In the genomic region with DNA sequence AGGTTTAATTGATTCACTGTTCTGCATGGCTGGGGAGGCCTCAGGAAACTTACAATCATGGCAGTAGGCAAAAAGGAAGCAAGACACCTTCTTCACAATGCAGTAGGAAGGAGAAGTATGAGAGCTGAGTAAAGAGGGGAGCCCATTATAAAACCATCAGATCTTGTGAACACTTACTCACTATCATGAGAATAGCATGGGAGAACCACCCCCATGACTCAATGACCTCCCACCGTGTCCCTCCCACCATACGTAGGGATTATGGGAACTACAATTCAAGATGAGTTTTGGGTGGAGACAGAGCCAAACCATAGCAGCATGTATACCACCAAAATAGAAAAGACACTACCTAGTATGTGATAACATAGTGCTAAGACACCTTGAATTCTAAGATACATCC, we compare ENCODE assay signal across 27 cellular contexts. TPM values are rescaled to one million over a fixed set of nuclear protein-coding genes. Genes with fewer than 3 reads are reported as not detected.
A peak's percentile ranks its signal among the peaks of the same experiment; 100 is the strongest.
DNase-seq lines count a peak whose midpoint lies in the region; ATAC-seq and TF ChIP-seq lines count a peak whose summit lies in the region.
"Had no signal": no experiment of that assay in that cellular context is flagged by ENCODE, and none has a peak within 500 bp of the region (broad histone marks: within the 10 kb centered on the region; RNA-seq: fewer than 3 reads in every experiment).

No MANE protein-coding gene starts in this region.

- no peak overlapping the region for H3K27ac ChIP-seq in breast epithelium
- H3K27ac ChIP-seq in Panc1 (ENCODE audit: low read length): peak overlapping the region; percentile 97
- H3K27ac ChIP-seq in epithelial cell of prostate: peak overlapping the region; percentile 99
- H3K27ac ChIP-seq in CD4-positive, alpha-beta T cell (ENCODE audit: low read depth, low read length): no peak overlapping the region
- H3K27ac ChIP-seq: cardiac muscle cell, coronary artery, esophagus muscularis mucosa, gastrocnemius medialis, hepatocyte, thoracic aorta, uterus had no signal

- H3K36me3 Mint-ChIP-seq in MCF 10A (ENCODE audit: insufficient read depth, unreplicated experiment): no peaks in the 10 kb centered on the region
- H3K36me3 Mint-ChIP-seq in activated T-cell treated with anti-CD3 and anti-CD28 coated beads, Interleukin-2, amount 50 U/mL, for 72 hours (ENCODE audit: insufficient read depth in 2 of 2): peaks cover 0 to 5% of the 10 kb centered on the region in 2 donors
- H3K36me3 Mint-ChIP-seq in CD4-positive, alpha-beta T cell (ENCODE audit: low read depth): no peaks in the 10 kb centered on the region
- H3K36me3 Mint-ChIP-seq in osteocyte (ENCODE audit: unreplicated experiment): no peaks in the 10 kb centered on the region

- peaks cover 43% of the 10 kb centered on the region for H3K4me1 Mint-ChIP-seq in MCF 10A (ENCODE audit: insufficient read depth, unreplicated experiment)
- peaks cover 24% of the 10 kb centered on the region for H3K4me1 Mint-ChIP-seq in activated T-cell treated with anti-CD3 and anti-CD28 coated beads, Interleukin-2, amount 50 U/mL, for 72 hours (ENCODE audit: low read depth)
- H3K4me1 Mint-ChIP-seq in CD4-positive, alpha-beta T cell (ENCODE audit: low read depth): peaks cover 20% of the 10 kb centered on the region
- peaks cover 15% of the 10 kb centered on the region for H3K4me1 Mint-ChIP-seq in osteocyte (ENCODE audit: unreplicated experiment)

- H3K27me3 Mint-ChIP-seq in MCF 10A (ENCODE audit: insufficient read depth, unreplicated experiment): no peaks in the 10 kb centered on the region
- peaks cover 57% of the 10 kb centered on the region for H3K27me3 Mint-ChIP-seq in activated T-cell treated with anti-CD3 and anti-CD28 coated beads, Interleukin-2, amount 50 U/mL, for 72 hours (ENCODE audit: low read depth)
- H3K27me3 Mint-ChIP-seq in CD4-positive, alpha-beta T cell: peaks cover 60% of the 10 kb centered on the region
- no peaks in the 10 kb centered on the region for H3K27me3 Mint-ChIP-seq in osteocyte (ENCODE audit: unreplicated experiment)

- ATAC-seq in Panc1 (no peak), HG02981 (IDR thresholded peaks at IDR 0.05; ENCODE audit: unreplicated experiment) (no peak)
- ATAC-seq in activated T-cell treated with anti-CD3 and anti-CD28 coated beads, Interleukin-2, amount 50 U/mL, for 72 hours (replicated peaks in 1 of 2): no peak
- ATAC-seq in CD4-positive, alpha-beta T cell (ENCODE audit: poor library complexity): no peak
- ATAC-seq: activated CD8-positive, alpha-beta T cell treated with anti-CD3 and anti-CD28 coated beads, Interleukin-2, amount 10 ng/mL, durations not matched to agents 7 days and 5 days; activated naive CD4-positive, alpha-beta T cell treated with anti-CD3 and anti-CD28 coated beads, Interleukin-2, amount 50 U/mL, for 72 hours; gastrocnemius medialis had no signal

- H3K27me3 ChIP-seq in breast epithelium (peaks cover 0 to 49% of the 10 kb centered on the region in 2 donors), Panc1 (ENCODE audit: control insufficient read depth, insufficient read depth, low read length) (no peaks in the 10 kb centered on the region)
- H3K27me3 ChIP-seq in CD4-positive, alpha-beta T cell (ENCODE audit: control insufficient read depth, insufficient read depth, low read length): peaks cover 42% of the 10 kb centered on the region
- H3K27me3 ChIP-seq: cardiac muscle cell, hepatocyte had no signal

- TF ChIP-seq POLR2A in breast epithelium (IDR thresholded peaks at IDR 0.05): no peak

- peaks cover 0 to 5% of the 10 kb centered on the region in 2 donors for H3K4me1 ChIP-seq in breast epithelium
- peaks cover 24% of the 10 kb centered on the region for H3K4me1 ChIP-seq in Panc1 (ENCODE audit: control insufficient read depth, insufficient read depth, low read length)

- CTCF ChIA-PET in MCF 10A (lab: Yijun Ruan, JAX): no interaction called here
- CTCF ChIA-PET in Panc1 (lab: Charles Lee): no interaction called here
- CTCF ChIA-PET in CD4-positive, alpha-beta T cell (lab: Charles Lee): no interaction called here

- H3K9me3 ChIP-seq in breast epithelium (no peaks in the 10 kb centered on the region), Panc1 (ENCODE audit: control insufficient read depth, insufficient read depth, low read depth, low read length) (no peaks in the 10 kb centered on the region)
- H3K9me3 ChIP-seq in CD4-positive, alpha-beta T cell (ENCODE audit: control insufficient read depth, low read length): no peaks in the 10 kb centered on the region
- H3K9me3 ChIP-seq: esophagus muscularis mucosa, gastrocnemius medialis, thoracic aorta had no signal

- POLR2A ChIA-PET in MCF 10A (lab: Yijun Ruan, JAX): interaction anchor here (1.3 kb wide), 1 partner anchor 119 kb away, joined by 4 read pairs; no protein-coding TSS in a partner anchor
- POLR2A ChIA-PET in Panc1 (lab: Charles Lee): no interaction called here
- POLR2A ChIA-PET in CD4-positive, alpha-beta T cell (lab: Charles Lee): no interaction called here

- TF ChIP-seq CTCF in MCF 10A (IDR thresholded peaks at IDR 0.05; ENCODE audit: unreplicated experiment): no peak
- TF ChIP-seq CTCF in breast epithelium (IDR thresholded peaks at IDR 0.05): no peak
- no peak for TF ChIP-seq CTCF in Panc1 (IDR thresholded peaks at IDR 0.05)
- TF ChIP-seq CTCF in CD4-positive, alpha-beta T cell (IDR thresholded peaks at IDR 0.05): no peak
- no peak for TF ChIP-seq CTCF in osteocyte (IDR thresholded peaks at IDR 0.05)

- peak overlapping the region; percentile 90 for H3K27ac Mint-ChIP-seq in MCF 10A (ENCODE audit: low read depth, unreplicated experiment)
- no peak overlapping the region for H3K27ac Mint-ChIP-seq in activated T-cell treated with anti-CD3 and anti-CD28 coated beads, Interleukin-2, amount 50 U/mL, for 72 hours
- no peak overlapping the region for H3K27ac Mint-ChIP-seq in CD4-positive, alpha-beta T cell
- no peak overlapping the region for H3K27ac Mint-ChIP-seq in osteocyte (ENCODE audit: unreplicated experiment)
- H3K27ac Mint-ChIP-seq: activated CD8-positive, alpha-beta T cell treated with anti-CD3 and anti-CD28 coated beads, Interleukin-2, amount 10 ng/mL, durations not matched to agents 7 days and 5 days; activated naive CD4-positive, alpha-beta T cell treated with anti-CD3 and anti-CD28 coated beads, Interleukin-2, amount 50 U/mL, for 72 hours had no signal

- H3K4me3 ChIP-seq in breast epithelium (no peak overlapping the region), Panc1 (ENCODE audit: low read depth in 2 of 2, low read length in 2 of 2) (no peak overlapping the region)
- H3K4me3 ChIP-seq: cardiac muscle cell, coronary artery, esophagus muscularis mucosa, gastrocnemius medialis, hepatocyte, thoracic aorta, uterus had no signal

- intact Hi-C loops in MCF 10A (cut with micrococcal nuclease): no loop called here
- intact Hi-C loops in breast epithelium (cut with DNase I; ENCODE audit: low total_unique reads): no loop called here
- intact Hi-C loops in Panc1 (cut with micrococcal nuclease; ENCODE audit: unreplicated experiment): loop anchor here (10.0 kb wide), 1 partner anchor 77 kb away; no protein-coding TSS in a partner anchor
- intact Hi-C loops in CD4-positive, alpha-beta T cell (cut with DNase I, micrococcal nuclease): no loop called here

- in situ Hi-C loops in Panc1 (cut with HindIII; ENCODE audit: low pct_unique_long_range_greater_than_20kb, low sequenced_read_pairs): no loop called here

- H3K9me3 Mint-ChIP-seq in MCF 10A (ENCODE audit: unreplicated experiment) (peaks cover 7% of the 10 kb centered on the region), osteocyte (ENCODE audit: unreplicated experiment) (no peaks in the 10 kb centered on the region)
- peaks cover 0 to 2% of the 10 kb centered on the region in 2 donors for H3K9me3 Mint-ChIP-seq in activated T-cell treated with anti-CD3 and anti-CD28 coated beads, Interleukin-2, amount 50 U/mL, for 72 hours
- no peaks in the 10 kb centered on the region for H3K9me3 Mint-ChIP-seq in CD4-positive, alpha-beta T cell

- H3K36me3 ChIP-seq in breast epithelium (no peaks in the 10 kb centered on the region), Panc1 (ENCODE audit: control insufficient read depth, insufficient read depth, low read length) (no peaks in the 10 kb centered on the region; the same call in 1 of the 2 replicates)
- H3K36me3 ChIP-seq: cardiac muscle cell, esophagus muscularis mucosa, gastrocnemius medialis, thoracic aorta, uterus had no signal

- H3K4me3 Mint-ChIP-seq in MCF 10A (ENCODE audit: unreplicated experiment): no peak overlapping the region
- H3K4me3 Mint-ChIP-seq in activated T-cell treated with anti-CD3 and anti-CD28 coated beads, Interleukin-2, amount 50 U/mL, for 72 hours: no peak overlapping the region
- H3K4me3 Mint-ChIP-seq in CD4-positive, alpha-beta T cell: no peak overlapping the region
- H3K4me3 Mint-ChIP-seq in osteocyte (ENCODE audit: unreplicated experiment): no peak overlapping the region
- H3K4me3 Mint-ChIP-seq: activated CD8-positive, alpha-beta T cell treated with anti-CD3 and anti-CD28 coated beads, Interleukin-2, amount 10 ng/mL, durations not matched to agents 7 days and 5 days had no signal

- DNase-seq in MCF 10A (ENCODE audit: unreplicated experiment) (no peak), breast epithelium (ENCODE audit: low spot score in 2 of 2) (no peak), Panc1 (ENCODE audit: low read depth, low spot score) (no peak), epithelial cell of prostate (ENCODE audit: low read depth, low spot score) (no peak), osteocyte (ENCODE audit: extremely low spot score, unreplicated experiment) (no peak)
- DNase-seq in activated T-cell treated with anti-CD3 and anti-CD28 coated beads, Interleukin-2, amount 50 U/mL, for 72 hours: no peak
- DNase-seq in CD4-positive, alpha-beta T cell: no peak
- DNase-seq: 8988T; activated CD4-positive, CD25-positive, alpha-beta regulatory T cell treated with anti-CD3 and anti-CD28 coated beads, Interleukin-2, amount 50 U/mL, for 72 hours; activated CD8-positive, alpha-beta T cell treated with anti-CD3 and anti-CD28 coated beads, Interleukin-2, amount 10 ng/mL, durations not matched to agents 7 days and 5 days; gastrocnemius medialis; mesenchymal stem cell; NCI-H146; SHP77 treated with DMSO at 0.1 percent for 48 hours; stimulated activated CD4-positive, alpha-beta T cell treated with anti-CD3 and anti-CD28 coated beads, Interleukin-15, amount 100 ng/mL, for 24 hours; stimulated activated naive CD4-positive, alpha-beta T cell; T-helper 1 cell; uterus had no signal

- BruUV-seq in MCF 10A (replicated peaks; lab: Mats Ljungman, UMichigan): no TSS peak
- BruUV-seq in Panc1 (replicated peaks; lab: Mats Ljungman, UMichigan): no TSS peak

RNA-seq across cellular contexts. Expression of a gene that starts 2.9 kb away (rescaled TPM):
- total RNA-seq in MCF 10A (2022) (78.2 and 80.0 TPM in 2 replicates), breast epithelium (under 1 TPM in 1 of 3 donors, not detected in 2; 0.16 TPM), Panc1 (2021; ENCODE audit: unreplicated experiment) (61.4 TPM), osteocyte (41.8 and 42.1 TPM in 2 replicates)
- polyA plus RNA-seq in Panc1 (2012; ENCODE audit: insufficient read length): 66.2 TPM
- total RNA-seq in activated T-cell treated with anti-CD3 and anti-CD28 coated beads, Interleukin-2, amount 50 U/mL, for 72 hours: not detected
- not detected for total RNA-seq in CD4-positive, alpha-beta T cell
- total RNA-seq: activated CD8-positive, alpha-beta T cell treated with anti-CD3 and anti-CD28 coated beads, Interleukin-2, amount 10 ng/mL, durations not matched to agents 7 days and 5 days; NCI-H460; OCI-LY7 had no signal

Comparison
In these comparisons a context has a peak if more than half of its experiments do, and no peak if none do; other contexts are left out.
1. RNA of a gene that starts 2.9 kb away (total RNA-seq): 78.2 to 80.0 TPM in MCF 10A, 61.4 TPM in Panc1 (single experiment) and 41.8 to 42.1 TPM in osteocyte; not detected in activated T-cell treated with anti-CD3 and anti-CD28 coated beads, Interleukin-2, amount 50 U/mL, for 72 hours, 0.16 TPM in breast epithelium and not detected in CD4-positive, alpha-beta T cell; every median in the first group is over 10 times any median in the second.
2. H3K27ac ChIP-seq: peak in Panc1 (single experiment) and epithelial cell of prostate (single experiment); none in breast epithelium (0 of 2) and CD4-positive, alpha-beta T cell (single experiment).